Comparison of ENCODE assay signal across 13 cellular contexts in the genomic region with DNA sequence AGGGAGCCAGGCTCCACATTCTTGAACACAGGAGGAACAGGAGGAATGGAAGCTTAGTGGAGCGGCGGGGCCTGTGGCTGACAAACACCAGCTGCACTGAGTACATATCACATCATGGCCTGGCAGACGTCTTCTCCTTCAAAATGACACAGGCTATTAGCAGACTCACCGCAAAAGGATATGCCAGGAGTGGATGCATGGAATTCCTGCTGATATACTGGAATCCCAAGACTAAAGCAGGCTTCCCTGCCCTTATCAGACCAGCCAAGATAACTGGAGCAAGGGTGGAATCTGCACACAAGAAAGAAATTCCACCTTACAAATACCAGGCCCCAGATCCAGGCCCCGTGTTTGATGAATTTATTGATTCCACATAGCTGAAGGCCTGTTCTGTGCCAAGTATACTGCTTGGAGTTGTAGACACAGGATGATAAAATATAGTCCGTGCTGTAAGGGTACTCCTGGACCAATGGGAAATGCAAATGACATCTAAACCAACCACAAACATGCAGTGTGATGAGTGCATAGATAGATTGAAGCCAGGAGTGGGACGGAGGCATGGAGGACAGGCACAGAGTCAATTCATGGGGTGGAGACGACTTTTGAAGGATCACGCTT.
DNase-seq lines count a peak whose midpoint lies in the region; ATAC-seq and TF ChIP-seq lines count a peak whose summit lies in the region.
"Had no signal": no experiment of that assay in that cellular context is flagged by ENCODE, and none has a peak within 500 bp of the region (broad histone marks: within the 10 kb centered on the region; RNA-seq: fewer than 3 reads in every experiment).

No MANE protein-coding gene starts in this region.

- DNase-seq in MG63 (peak; percentile 43), fibroblast of the aortic adventitia (ENCODE audit: low read depth) (peak; percentile 99), cerebellar nuclear complex (lab: John Stamatoyannopoulos, UW) (no peak), HFFc6 (no peak)
- DNase-seq in stimulated activated naive CD8-positive, alpha-beta T cell treated with anti-CD3 and anti-CD28 coated beads, Interleukin-15, Interleukin-2, amounts not matched to agents 100 U/mL and 50 U/mL, for 24 hours: no peak
- DNase-seq: activated T-cell treated with anti-CD3 and anti-CD28 coated beads for 4 hours, AML-193, NCI-H2107 had no signal

- H3K27me3 Mint-ChIP-seq in HFFc6 (ENCODE audit: insufficient read depth): peaks cover 28% of the 10 kb centered on the region

- H3K36me3 Mint-ChIP-seq in HFFc6 (ENCODE audit: low read depth): no peaks in the 10 kb centered on the region

- no peaks in the 10 kb centered on the region for H3K27me3 ChIP-seq in MG63
- H3K27me3 ChIP-seq in muscle layer of duodenum (ENCODE audit: low read depth, low read length): no peaks in the 10 kb centered on the region
- H3K27me3 ChIP-seq: breast epithelium had no signal

- H3K4me1 ChIP-seq in muscle layer of duodenum (ENCODE audit: control insufficient read depth in 1 of 2, insufficient read depth in 2 of 2, low read length in 2 of 2): peaks cover 5 to 20% of the 10 kb centered on the region in 2 donors
- H3K4me1 ChIP-seq: breast epithelium had no signal

- H3K4me3 Mint-ChIP-seq in HFFc6: no peak overlapping the region

- TF ChIP-seq CTCF in 22Rv1 (IDR thresholded peaks at IDR 0.05): no peak
- TF ChIP-seq CTCF in fibroblast of the aortic adventitia (IDR thresholded peaks at IDR 0.05; ENCODE audit: insufficient read depth, low read length): no peak
- TF ChIP-seq CTCF in HFFc6 (IDR thresholded peaks at IDR 0.05): no peak

- no peak for ATAC-seq in stimulated activated naive CD8-positive, alpha-beta T cell treated with anti-CD3 and anti-CD28 coated beads, Interleukin-15, Interleukin-2, amounts not matched to agents 100 U/mL and 50 U/mL, for 24 hours
- no peak for ATAC-seq in GM19455 (IDR thresholded peaks at IDR 0.05; ENCODE audit: unreplicated experiment)
- ATAC-seq: Panc1 had no signal

- H3K9me3 ChIP-seq in MG63 (no peaks in the 10 kb centered on the region), muscle layer of duodenum (ENCODE audit: control insufficient read depth in 1 of 2, low read length in 2 of 2) (no peaks in the 10 kb centered on the region)
- H3K9me3 ChIP-seq: breast epithelium had no signal

- H3K27ac ChIP-seq in 22Rv1: peak overlapping the region; percentile 68
- H3K27ac ChIP-seq in muscle layer of duodenum (ENCODE audit: low read length): peak overlapping the region; percentile 25
- H3K27ac ChIP-seq: breast epithelium had no signal

- H3K4me3 ChIP-seq in MG63: no peak overlapping the region
- no peak overlapping the region for H3K4me3 ChIP-seq in fibroblast of the aortic adventitia (ENCODE audit: low read depth, low read length)
- H3K4me3 ChIP-seq in muscle layer of duodenum (ENCODE audit: low read depth in 1 of 2, low read length in 2 of 2): no peak overlapping the region
- H3K4me3 ChIP-seq: breast epithelium had no signal

- no peaks in the 10 kb centered on the region for H3K9me3 Mint-ChIP-seq in HFFc6

- no peak overlapping the region for H3K27ac Mint-ChIP-seq in HFFc6

- H3K36me3 ChIP-seq in MG63 (no peaks in the 10 kb centered on the region), muscle layer of duodenum (ENCODE audit: control insufficient read depth in 1 of 2, insufficient read depth in 2 of 2, low read length in 2 of 2) (no peaks in the 10 kb centered on the region)
- H3K36me3 ChIP-seq: breast epithelium had no signal

- no peaks in the 10 kb centered on the region for H3K4me1 Mint-ChIP-seq in HFFc6 (ENCODE audit: low read depth)

Comparison
In these comparisons a context has a peak if more than half of its experiments do, and no peak if none do; other contexts are left out.
1. DNase-seq: peak in MG63 (single experiment) and fibroblast of the aortic adventitia (single experiment); none in stimulated activated naive CD8-positive, alpha-beta T cell treated with anti-CD3 and anti-CD28 coated beads, Interleukin-15, Interleukin-2, amounts not matched to agents 100 U/mL and 50 U/mL, for 24 hours (single experiment), cerebellar nuclear complex (0 of 2) and HFFc6 (single experiment).